Comparison of ENCODE assay signal across 1 cellular context in the genomic region with DNA sequence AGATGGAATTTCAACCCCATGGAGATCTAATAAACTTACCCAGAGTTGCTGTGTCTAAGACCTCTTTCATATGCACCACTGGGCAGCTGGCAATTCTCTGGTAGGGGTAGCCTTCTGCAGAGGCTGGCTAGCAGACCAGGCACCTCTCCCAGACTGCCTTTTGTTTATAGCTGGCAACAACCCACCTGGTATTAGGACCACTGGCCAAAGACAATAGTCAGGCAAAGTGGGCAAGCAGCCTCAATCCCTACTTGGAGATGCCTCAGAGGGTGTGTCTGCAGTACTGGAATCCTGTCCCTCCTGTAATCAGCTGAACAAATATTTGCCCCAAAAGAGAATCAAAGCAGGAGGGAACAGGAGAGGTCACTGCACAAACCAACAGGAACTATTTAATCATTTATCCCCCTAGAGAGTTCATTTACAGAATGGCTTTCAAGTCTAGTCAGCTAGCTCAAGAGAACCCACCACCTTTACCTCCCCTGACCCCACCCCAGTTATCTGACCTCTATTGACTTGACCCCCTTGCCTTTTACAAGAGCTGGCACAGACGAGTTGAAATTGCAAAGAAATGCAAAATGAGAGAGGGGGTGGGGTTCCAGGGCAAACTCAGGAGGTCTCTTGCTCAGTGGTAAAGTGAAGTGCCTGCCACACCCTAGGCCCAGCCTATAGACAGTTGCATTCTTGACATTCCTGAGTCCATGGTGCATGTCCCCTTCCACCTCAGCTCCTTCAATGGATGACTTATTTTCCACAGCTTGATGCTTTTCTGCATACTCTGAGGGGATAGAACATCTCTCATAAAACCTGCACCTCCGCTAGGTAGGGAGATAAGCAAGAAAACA.
TF ChIP-seq lines count a peak whose summit lies in the region.

No MANE protein-coding gene starts in this region.

TF ChIP-seq in HepG2, 621 proteins besides CTCF, POLR2A, EP300 and RAD21 (continued from another document and continues in another):
- TF ChIP-seq MAZ (IDR thresholded peaks at IDR 0.05; ENCODE audit: borderline replicate concordance, low read depth, low read length) (peak; percentile 65), MAZ (CRISPR knock-in tag; IDR thresholded peaks at IDR 0.05; ENCODE audit: low read depth) (no peak; the same call in 1 of the 2 replicates), THYN1 (CRISPR knock-in tag; IDR thresholded peaks at IDR 0.05; ENCODE audit: borderline replicate concordance, low read depth) (no peak), XBP1 (CRISPR knock-in tag; IDR thresholded peaks at IDR 0.05) (no peak), GLI4 (CRISPR knock-in tag; IDR thresholded peaks at IDR 0.05; ENCODE audit: borderline replicate concordance) (no peak), SALL1 (CRISPR knock-in tag; IDR thresholded peaks at IDR 0.05) (peak; percentile 95), ATAD3A (CRISPR knock-in tag; IDR thresholded peaks at IDR 0.05) (no peak), NONO (IDR thresholded peaks at IDR 0.05) (no peak), NONO (CRISPR knock-in tag; conservative IDR thresholded peaks at IDR 0.05) (0 out of 2 replicates have a peak, but pooled peaks have one; percentile 47), CREM (IDR thresholded peaks at IDR 0.05) (peak; percentile 95), CREM (CRISPR knock-in tag; IDR thresholded peaks at IDR 0.05) (no peak), ZNF589 (CRISPR knock-in tag; conservative IDR thresholded peaks at IDR 0.05) (no peak), JUN (CRISPR knock-in tag; IDR thresholded peaks at IDR 0.05) (peak; percentile 87), NCOA1 (CRISPR knock-in tag; IDR thresholded peaks at IDR 0.05) (no peak; the same call in 1 of the 2 replicates), ZNF792 (CRISPR knock-in tag; IDR thresholded peaks at IDR 0.05) (peak; percentile 82), TAF1 (CRISPR knock-in tag; IDR thresholded peaks at IDR 0.05) (peak; percentile 68; the same call in 1 of the 2 replicates), RFX5 (IDR thresholded peaks at IDR 0.05; ENCODE audit: low read depth, low read length) (no peak), MED8 (CRISPR knock-in tag; IDR thresholded peaks at IDR 0.05; ENCODE audit: insufficient replicate concordance) (peak; percentile 92), RAD51 (IDR thresholded peaks at IDR 0.05; ENCODE audit: borderline replicate concordance) (no peak)
- TF ChIP-seq, protein P1, sequence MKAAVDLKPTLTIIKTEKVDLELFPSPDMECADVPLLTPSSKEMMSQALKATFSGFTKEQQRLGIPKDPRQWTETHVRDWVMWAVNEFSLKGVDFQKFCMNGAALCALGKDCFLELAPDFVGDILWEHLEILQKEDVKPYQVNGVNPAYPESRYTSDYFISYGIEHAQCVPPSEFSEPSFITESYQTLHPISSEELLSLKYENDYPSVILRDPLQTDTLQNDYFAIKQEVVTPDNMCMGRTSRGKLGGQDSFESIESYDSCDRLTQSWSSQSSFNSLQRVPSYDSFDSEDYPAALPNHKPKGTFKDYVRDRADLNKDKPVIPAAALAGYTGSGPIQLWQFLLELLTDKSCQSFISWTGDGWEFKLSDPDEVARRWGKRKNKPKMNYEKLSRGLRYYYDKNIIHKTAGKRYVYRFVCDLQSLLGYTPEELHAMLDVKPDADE (CRISPR knock-in tag; IDR thresholded peaks at IDR 0.05) = no peak
- TF ChIP-seq, protein P2, sequence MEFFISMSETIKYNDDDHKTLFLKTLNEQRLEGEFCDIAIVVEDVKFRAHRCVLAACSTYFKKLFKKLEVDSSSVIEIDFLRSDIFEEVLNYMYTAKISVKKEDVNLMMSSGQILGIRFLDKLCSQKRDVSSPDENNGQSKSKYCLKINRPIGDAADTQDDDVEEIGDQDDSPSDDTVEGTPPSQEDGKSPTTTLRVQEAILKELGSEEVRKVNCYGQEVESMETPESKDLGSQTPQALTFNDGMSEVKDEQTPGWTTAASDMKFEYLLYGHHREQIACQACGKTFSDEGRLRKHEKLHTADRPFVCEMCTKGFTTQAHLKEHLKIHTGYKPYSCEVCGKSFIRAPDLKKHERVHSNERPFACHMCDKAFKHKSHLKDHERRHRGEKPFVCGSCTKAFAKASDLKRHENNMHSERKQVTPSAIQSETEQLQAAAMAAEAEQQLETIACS (CRISPR knock-in tag; IDR thresholded peaks at IDR 0.05) = 0 out of 2 replicates have a peak, but pooled peaks have one; percentile 47
- TF ChIP-seq, protein P3, sequence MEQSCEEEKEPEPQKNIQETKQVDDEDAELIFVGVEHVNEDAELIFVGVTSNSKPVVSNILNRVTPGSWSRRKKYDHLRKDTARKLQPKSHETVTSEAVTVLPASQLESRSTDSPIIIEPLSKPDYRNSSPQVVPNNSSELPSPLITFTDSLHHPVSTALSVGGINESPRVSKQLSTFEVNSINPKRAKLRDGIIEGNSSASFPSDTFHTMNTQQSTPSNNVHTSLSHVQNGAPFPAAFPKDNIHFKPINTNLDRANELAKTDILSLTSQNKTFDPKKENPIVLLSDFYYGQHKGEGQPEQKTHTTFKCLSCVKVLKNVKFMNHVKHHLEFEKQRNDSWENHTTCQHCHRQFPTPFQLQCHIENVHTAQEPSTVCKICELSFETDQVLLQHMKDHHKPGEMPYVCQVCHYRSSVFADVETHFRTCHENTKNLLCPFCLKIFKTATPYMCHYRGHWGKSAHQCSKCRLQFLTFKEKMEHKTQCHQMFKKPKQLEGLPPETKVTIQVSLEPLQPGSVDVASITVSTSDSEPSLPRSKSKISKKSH (CRISPR knock-in tag; IDR thresholded peaks at IDR 0.05; ENCODE audit: borderline replicate concordance) = no peak
- TF ChIP-seq, protein P4, sequence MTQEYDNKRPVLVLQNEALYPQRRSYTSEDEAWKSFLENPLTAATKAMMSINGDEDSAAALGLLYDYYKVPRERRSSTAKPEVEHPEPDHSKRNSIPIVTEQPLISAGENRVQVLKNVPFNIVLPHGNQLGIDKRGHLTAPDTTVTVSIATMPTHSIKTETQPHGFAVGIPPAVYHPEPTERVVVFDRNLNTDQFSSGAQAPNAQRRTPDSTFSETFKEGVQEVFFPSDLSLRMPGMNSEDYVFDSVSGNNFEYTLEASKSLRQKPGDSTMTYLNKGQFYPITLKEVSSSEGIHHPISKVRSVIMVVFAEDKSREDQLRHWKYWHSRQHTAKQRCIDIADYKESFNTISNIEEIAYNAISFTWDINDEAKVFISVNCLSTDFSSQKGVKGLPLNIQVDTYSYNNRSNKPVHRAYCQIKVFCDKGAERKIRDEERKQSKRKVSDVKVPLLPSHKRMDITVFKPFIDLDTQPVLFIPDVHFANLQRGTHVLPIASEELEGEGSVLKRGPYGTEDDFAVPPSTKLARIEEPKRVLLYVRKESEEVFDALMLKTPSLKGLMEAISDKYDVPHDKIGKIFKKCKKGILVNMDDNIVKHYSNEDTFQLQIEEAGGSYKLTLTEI (CRISPR knock-in tag; conservative IDR thresholded peaks at IDR 0.05) = no peak
- TF ChIP-seq, protein P5, sequence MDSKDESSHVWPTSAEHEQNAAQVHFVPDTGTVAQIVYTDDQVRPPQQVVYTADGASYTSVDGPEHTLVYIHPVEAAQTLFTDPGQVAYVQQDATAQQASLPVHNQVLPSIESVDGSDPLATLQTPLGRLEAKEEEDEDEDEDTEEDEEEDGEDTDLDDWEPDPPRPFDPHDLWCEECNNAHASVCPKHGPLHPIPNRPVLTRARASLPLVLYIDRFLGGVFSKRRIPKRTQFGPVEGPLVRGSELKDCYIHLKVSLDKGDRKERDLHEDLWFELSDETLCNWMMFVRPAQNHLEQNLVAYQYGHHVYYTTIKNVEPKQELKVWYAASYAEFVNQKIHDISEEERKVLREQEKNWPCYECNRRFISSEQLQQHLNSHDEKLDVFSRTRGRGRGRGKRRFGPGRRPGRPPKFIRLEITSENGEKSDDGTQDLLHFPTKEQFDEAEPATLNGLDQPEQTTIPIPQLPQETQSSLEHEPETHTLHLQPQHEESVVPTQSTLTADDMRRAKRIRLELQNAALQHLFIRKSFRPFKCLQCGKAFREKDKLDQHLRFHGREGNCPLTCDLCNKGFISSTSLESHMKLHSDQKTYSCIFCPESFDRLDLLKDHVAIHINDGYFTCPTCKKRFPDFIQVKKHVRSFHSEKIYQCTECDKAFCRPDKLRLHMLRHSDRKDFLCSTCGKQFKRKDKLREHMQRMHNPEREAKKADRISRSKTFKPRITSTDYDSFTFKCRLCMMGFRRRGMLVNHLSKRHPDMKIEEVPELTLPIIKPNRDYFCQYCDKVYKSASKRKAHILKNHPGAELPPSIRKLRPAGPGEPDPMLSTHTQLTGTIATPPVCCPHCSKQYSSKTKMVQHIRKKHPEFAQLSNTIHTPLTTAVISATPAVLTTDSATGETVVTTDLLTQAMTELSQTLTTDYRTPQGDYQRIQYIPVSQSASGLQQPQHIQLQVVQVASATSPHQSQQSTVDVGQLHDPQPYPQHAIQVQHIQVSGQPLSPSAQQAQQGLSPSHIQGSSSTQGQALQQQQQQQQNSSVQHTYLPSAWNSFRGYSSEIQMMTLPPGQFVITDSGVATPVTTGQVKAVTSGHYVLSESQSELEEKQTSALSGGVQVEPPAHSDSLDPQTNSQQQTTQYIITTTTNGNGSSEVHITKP (CRISPR knock-in tag; IDR thresholded peaks at IDR 0.05; ENCODE audit: low read depth) = peak; percentile 21
- TF ChIP-seq, protein P6, sequence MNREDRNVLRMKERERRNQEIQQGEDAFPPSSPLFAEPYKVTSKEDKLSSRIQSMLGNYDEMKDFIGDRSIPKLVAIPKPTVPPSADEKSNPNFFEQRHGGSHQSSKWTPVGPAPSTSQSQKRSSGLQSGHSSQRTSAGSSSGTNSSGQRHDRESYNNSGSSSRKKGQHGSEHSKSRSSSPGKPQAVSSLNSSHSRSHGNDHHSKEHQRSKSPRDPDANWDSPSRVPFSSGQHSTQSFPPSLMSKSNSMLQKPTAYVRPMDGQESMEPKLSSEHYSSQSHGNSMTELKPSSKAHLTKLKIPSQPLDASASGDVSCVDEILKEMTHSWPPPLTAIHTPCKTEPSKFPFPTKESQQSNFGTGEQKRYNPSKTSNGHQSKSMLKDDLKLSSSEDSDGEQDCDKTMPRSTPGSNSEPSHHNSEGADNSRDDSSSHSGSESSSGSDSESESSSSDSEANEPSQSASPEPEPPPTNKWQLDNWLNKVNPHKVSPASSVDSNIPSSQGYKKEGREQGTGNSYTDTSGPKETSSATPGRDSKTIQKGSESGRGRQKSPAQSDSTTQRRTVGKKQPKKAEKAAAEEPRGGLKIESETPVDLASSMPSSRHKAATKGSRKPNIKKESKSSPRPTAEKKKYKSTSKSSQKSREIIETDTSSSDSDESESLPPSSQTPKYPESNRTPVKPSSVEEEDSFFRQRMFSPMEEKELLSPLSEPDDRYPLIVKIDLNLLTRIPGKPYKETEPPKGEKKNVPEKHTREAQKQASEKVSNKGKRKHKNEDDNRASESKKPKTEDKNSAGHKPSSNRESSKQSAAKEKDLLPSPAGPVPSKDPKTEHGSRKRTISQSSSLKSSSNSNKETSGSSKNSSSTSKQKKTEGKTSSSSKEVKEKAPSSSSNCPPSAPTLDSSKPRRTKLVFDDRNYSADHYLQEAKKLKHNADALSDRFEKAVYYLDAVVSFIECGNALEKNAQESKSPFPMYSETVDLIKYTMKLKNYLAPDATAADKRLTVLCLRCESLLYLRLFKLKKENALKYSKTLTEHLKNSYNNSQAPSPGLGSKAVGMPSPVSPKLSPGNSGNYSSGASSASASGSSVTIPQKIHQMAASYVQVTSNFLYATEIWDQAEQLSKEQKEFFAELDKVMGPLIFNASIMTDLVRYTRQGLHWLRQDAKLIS (CRISPR knock-in tag; IDR thresholded peaks at IDR 0.05) = peak; percentile 92
- TF ChIP-seq, protein P7, sequence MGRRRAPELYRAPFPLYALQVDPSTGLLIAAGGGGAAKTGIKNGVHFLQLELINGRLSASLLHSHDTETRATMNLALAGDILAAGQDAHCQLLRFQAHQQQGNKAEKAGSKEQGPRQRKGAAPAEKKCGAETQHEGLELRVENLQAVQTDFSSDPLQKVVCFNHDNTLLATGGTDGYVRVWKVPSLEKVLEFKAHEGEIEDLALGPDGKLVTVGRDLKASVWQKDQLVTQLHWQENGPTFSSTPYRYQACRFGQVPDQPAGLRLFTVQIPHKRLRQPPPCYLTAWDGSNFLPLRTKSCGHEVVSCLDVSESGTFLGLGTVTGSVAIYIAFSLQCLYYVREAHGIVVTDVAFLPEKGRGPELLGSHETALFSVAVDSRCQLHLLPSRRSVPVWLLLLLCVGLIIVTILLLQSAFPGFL (CRISPR knock-in tag; IDR thresholded peaks at IDR 0.05) = no peak
- TF ChIP-seq, protein P8, sequence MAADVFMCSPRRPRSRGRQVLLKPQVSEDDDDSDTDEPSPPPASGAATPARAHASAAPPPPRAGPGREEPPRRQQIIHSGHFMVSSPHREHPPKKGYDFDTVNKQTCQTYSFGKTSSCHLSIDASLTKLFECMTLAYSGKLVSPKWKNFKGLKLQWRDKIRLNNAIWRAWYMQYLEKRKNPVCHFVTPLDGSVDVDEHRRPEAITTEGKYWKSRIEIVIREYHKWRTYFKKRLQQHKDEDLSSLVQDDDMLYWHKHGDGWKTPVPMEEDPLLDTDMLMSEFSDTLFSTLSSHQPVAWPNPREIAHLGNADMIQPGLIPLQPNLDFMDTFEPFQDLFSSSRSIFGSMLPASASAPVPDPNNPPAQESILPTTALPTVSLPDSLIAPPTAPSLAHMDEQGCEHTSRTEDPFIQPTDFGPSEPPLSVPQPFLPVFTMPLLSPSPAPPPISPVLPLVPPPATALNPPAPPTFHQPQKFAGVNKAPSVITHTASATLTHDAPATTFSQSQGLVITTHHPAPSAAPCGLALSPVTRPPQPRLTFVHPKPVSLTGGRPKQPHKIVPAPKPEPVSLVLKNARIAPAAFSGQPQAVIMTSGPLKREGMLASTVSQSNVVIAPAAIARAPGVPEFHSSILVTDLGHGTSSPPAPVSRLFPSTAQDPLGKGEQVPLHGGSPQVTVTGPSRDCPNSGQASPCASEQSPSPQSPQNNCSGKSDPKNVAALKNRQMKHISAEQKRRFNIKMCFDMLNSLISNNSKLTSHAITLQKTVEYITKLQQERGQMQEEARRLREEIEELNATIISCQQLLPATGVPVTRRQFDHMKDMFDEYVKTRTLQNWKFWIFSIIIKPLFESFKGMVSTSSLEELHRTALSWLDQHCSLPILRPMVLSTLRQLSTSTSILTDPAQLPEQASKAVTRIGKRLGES (CRISPR knock-in tag; IDR thresholded peaks at IDR 0.05; ENCODE audit: borderline replicate concordance) = no peak
- TF ChIP-seq, protein P9, sequence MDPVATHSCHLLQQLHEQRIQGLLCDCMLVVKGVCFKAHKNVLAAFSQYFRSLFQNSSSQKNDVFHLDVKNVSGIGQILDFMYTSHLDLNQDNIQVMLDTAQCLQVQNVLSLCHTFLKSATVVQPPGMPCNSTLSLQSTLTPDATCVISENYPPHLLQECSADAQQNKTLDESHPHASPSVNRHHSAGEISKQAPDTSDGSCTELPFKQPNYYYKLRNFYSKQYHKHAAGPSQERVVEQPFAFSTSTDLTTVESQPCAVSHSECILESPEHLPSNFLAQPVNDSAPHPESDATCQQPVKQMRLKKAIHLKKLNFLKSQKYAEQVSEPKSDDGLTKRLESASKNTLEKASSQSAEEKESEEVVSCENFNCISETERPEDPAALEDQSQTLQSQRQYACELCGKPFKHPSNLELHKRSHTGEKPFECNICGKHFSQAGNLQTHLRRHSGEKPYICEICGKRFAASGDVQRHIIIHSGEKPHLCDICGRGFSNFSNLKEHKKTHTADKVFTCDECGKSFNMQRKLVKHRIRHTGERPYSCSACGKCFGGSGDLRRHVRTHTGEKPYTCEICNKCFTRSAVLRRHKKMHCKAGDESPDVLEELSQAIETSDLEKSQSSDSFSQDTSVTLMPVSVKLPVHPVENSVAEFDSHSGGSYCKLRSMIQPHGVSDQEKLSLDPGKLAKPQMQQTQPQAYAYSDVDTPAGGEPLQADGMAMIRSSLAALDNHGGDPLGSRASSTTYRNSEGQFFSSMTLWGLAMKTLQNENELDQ (CRISPR knock-in tag; IDR thresholded peaks at IDR 0.05; ENCODE audit: borderline replicate concordance) = no peak; the same call in 1 of the 2 replicates
